In the genomic region with DNA sequence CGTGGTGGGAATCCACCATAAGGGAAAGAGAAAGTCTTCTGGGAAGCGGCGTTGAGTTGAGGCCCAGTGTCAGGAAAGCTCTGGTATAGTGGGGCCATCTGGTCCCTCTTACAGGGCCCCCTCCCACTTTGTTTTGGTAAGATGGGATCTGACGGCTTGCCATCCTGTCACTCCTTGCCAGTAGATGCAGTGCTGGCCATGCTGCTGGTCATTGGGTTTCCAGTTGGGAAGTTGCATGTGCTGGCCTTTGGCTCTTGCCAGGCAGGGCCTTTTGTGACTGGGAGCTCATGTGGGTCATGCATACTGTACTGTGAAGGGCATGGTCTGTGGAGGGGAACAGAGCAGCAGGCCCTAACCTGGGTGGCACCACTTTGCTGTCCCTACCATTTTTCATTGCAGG, we compare ENCODE assay signal across 14 cellular contexts. TPM values are rescaled to one million over a fixed set of nuclear protein-coding genes. Genes with fewer than 3 reads are reported as not detected.
A peak's percentile ranks its signal among the peaks of the same experiment; 100 is the strongest.
DNase-seq lines count a peak whose midpoint lies in the region; ATAC-seq and TF ChIP-seq lines count a peak whose summit lies in the region.
"Had no signal": no experiment of that assay in that cellular context is flagged by ENCODE, and none has a peak within 500 bp of the region (broad histone marks: within the 10 kb centered on the region; RNA-seq: fewer than 3 reads in every experiment).

No MANE protein-coding gene starts in this region.

- H4K91ac ChIP-seq in IMR-90 (ENCODE audit: insufficient read depth, low read depth, low read length) = no peak overlapping the region
- H4K91ac ChIP-seq in mesenchymal stem cell (ENCODE audit: low read length) = no peak overlapping the region

- no CpG with 5 or more reads among the region's 4 CpGs for whole genome bisulfite sequencing in IMR-90 (ENCODE audit: extremely low coverage in 2 of 2, insufficient read length in 1 of 2), 2 experiments
- 98% methylated on average over 4 of the region's 4 CpGs for WGBS in mesenchymal stem cell

- no peak overlapping the region for H3K56ac ChIP-seq in IMR-90 (ENCODE audit: extremely low read depth, insufficient read depth, low read length)

- CTCF ChIA-PET in IMR-90 (lab: Yijun Ruan, JAX) = no interaction called here

- peak overlapping the region; percentile 75 for H3K27ac Mint-ChIP-seq in activated T-cell treated with anti-CD3 and anti-CD28 coated beads, Interleukin-2, amount 50 U/mL, for 72 hours
- peak overlapping the region in 3 of 5 experiments; percentile 77 to 90 (median 82) for H3K27ac Mint-ChIP-seq in brain
- H3K27ac Mint-ChIP-seq in stimulated activated naive CD8-positive, alpha-beta T cell treated with anti-CD3 and anti-CD28 coated beads, Interleukin-15, amount 100 ng/mL, for 72 hours = peak overlapping the region; percentile 14 to 21

- H3K14ac ChIP-seq in IMR-90 (replicated peaks; ENCODE audit: low read depth, low read length) (0 out of 2 replicates have a peak overlapping the region, but pooled peaks have one; percentile 17), mesenchymal stem cell (ENCODE audit: low read length in 2 of 2) (no peak overlapping the region)

- intact Hi-C loops in IMR-90 (cut with micrococcal nuclease) = loop anchor here (5.0 kb wide), 1 partner anchor 46 kb away; no protein-coding TSS in a partner anchor

- H3K79me1 ChIP-seq in IMR-90 (ENCODE audit: low read depth in 1 of 2, low read length in 2 of 2) (peaks cover 50 to 71% of the 10 kb centered on the region in 2 experiments), mesenchymal stem cell (replicated peaks; ENCODE audit: low read length, poor library complexity, severe bottlenecking) (peaks cover 14% of the 10 kb centered on the region)

- no peaks in the 10 kb centered on the region for H3K9me3 ChIP-seq in IMR-90 (ENCODE audit: control insufficient read depth, insufficient read depth, low read length)
- no peaks in the 10 kb centered on the region for H3K9me3 ChIP-seq in mesenchymal stem cell (ENCODE audit: control insufficient read depth, low read length)

- H3K4me1 Mint-ChIP-seq in activated T-cell treated with anti-CD3 and anti-CD28 coated beads, Interleukin-2, amount 50 U/mL, for 72 hours (ENCODE audit: low read depth) = peaks cover 82% of the 10 kb centered on the region
- peaks cover 63% of the 10 kb centered on the region for H3K4me1 Mint-ChIP-seq in brain
- H3K4me1 Mint-ChIP-seq in stimulated activated naive CD8-positive, alpha-beta T cell treated with anti-CD3 and anti-CD28 coated beads, Interleukin-15, amount 100 ng/mL, for 72 hours = peaks cover 75% of the 10 kb centered on the region

- H3K4me2 ChIP-seq in IMR-90 (ENCODE audit: low read depth, low read length) = no peak overlapping the region
- H3K4me2 ChIP-seq in mesenchymal stem cell (ENCODE audit: low read length, poor library complexity, severe bottlenecking) = no peak overlapping the region

- no peaks in the 10 kb centered on the region for H3K27me3 ChIP-seq in IMR-90 (ENCODE audit: control insufficient read depth, insufficient read depth, low read length)
- H3K27me3 ChIP-seq in mesenchymal stem cell (ENCODE audit: control insufficient read depth in 1 of 2, insufficient read depth in 1 of 2, low read length in 2 of 2) = no peaks in the 10 kb centered on the region

- dilution Hi-C loops in IMR-90 (cut with HindIII; ENCODE audit: low sequenced_read_pairs, unreplicated experiment) = no loop called here

- no peaks in the 10 kb centered on the region for H3K9me3 Mint-ChIP-seq in activated T-cell treated with anti-CD3 and anti-CD28 coated beads, Interleukin-2, amount 50 U/mL, for 72 hours
- no peaks in the 10 kb centered on the region for H3K9me3 Mint-ChIP-seq in brain
- no peaks in the 10 kb centered on the region for H3K9me3 Mint-ChIP-seq in stimulated activated naive CD8-positive, alpha-beta T cell treated with anti-CD3 and anti-CD28 coated beads, Interleukin-15, amount 100 ng/mL, for 72 hours

- H2AK5ac ChIP-seq in IMR-90 (ENCODE audit: low read depth, low read length) = no peak overlapping the region
- no peak overlapping the region for H2AK5ac ChIP-seq in mesenchymal stem cell (ENCODE audit: low read length, severe bottlenecking)

- no peak for TF ChIP-seq RAD21 in IMR-90 (IDR thresholded peaks at IDR 0.05; ENCODE audit: low read length)

- DNase-seq in activated T-cell treated with anti-CD3 and anti-CD28 coated beads, Interleukin-2, amount 50 U/mL, for 72 hours = no peak
- no peak for DNase-seq in activated T-cell treated with anti-CD3 and anti-CD28 coated beads, Interleukin-2, amount 50 U/mL, for 1 hour
- DNase-seq in IMR-90 (no peak), mesenchymal stem cell (no peak), NCI-H345 treated with DMSO at 0.1 percent for 48 hours (lab: John Stamatoyannopoulos, UW; ENCODE audit: unreplicated experiment) (no peak), iPS-NIHi11 (ENCODE audit: low spot score) (no peak)
- DNase-seq in stimulated activated naive CD8-positive, alpha-beta T cell treated with anti-CD3 and anti-CD28 coated beads, Interleukin-15, amount 100 ng/mL, for 72 hours = no peak
- DNase-seq: hippocampal formation; kidney glomerular epithelial cell; NCI-H146; SIG-M5; stimulated activated naive CD4-positive, alpha-beta T cell had no signal

- no peaks in the 10 kb centered on the region for H3K27me3 Mint-ChIP-seq in activated T-cell treated with anti-CD3 and anti-CD28 coated beads, Interleukin-2, amount 50 U/mL, for 72 hours (ENCODE audit: low read depth)
- H3K27me3 Mint-ChIP-seq in brain = peaks cover 11% of the 10 kb centered on the region
- no peaks in the 10 kb centered on the region for H3K27me3 Mint-ChIP-seq in stimulated activated naive CD8-positive, alpha-beta T cell treated with anti-CD3 and anti-CD28 coated beads, Interleukin-15, amount 100 ng/mL, for 72 hours

- H4K20me1 ChIP-seq in IMR-90 (ENCODE audit: insufficient read depth, low read length) = peaks cover 65% of the 10 kb centered on the region

- H3K4me3 Mint-ChIP-seq in activated T-cell treated with anti-CD3 and anti-CD28 coated beads, Interleukin-2, amount 50 U/mL, for 72 hours = peak overlapping the region; percentile 87 to 94
- H3K4me3 Mint-ChIP-seq in brain = peak overlapping the region in 4 of 5 experiments; percentile 59 to 87 (median 78)
- H3K4me3 Mint-ChIP-seq in stimulated activated naive CD8-positive, alpha-beta T cell treated with anti-CD3 and anti-CD28 coated beads, Interleukin-15, amount 100 ng/mL, for 72 hours = peak overlapping the region; percentile 49 to 89

- H3K23ac ChIP-seq in IMR-90 (ENCODE audit: low read depth, low read length) = peak overlapping the region; percentile 29; the same call in 1 of the 2 replicates
- H3K23ac ChIP-seq in mesenchymal stem cell (ENCODE audit: low read length in 2 of 2) = no peak overlapping the region

- no TSS peak for BruUV-seq in IMR-90 (replicated peaks; lab: Mats Ljungman, UMichigan)

- H2AFZ ChIP-seq in IMR-90 (replicated peaks; ENCODE audit: low read length, poor library complexity) = no peak overlapping the region
- H2AFZ ChIP-seq in mesenchymal stem cell (ENCODE audit: low read depth, low read length) = no peak overlapping the region
- H2AFZ ChIP-seq: parathyroid adenoma had no signal

- ATAC-seq in activated T-cell treated with anti-CD3 and anti-CD28 coated beads, Interleukin-2, amount 50 U/mL, for 72 hours (replicated peaks in 1 of 2) = no peak
- ATAC-seq in IMR-90 (ENCODE audit: low read depth) = no peak
- ATAC-seq in stimulated activated naive CD8-positive, alpha-beta T cell treated with anti-CD3 and anti-CD28 coated beads, Interleukin-15, amount 100 ng/mL, for 72 hours = no peak

- H3K9ac ChIP-seq in IMR-90 (ENCODE audit: low read depth, low read length) = no peak overlapping the region
- H3K9ac ChIP-seq in mesenchymal stem cell (ENCODE audit: low read length) = no peak overlapping the region
- H3K9ac ChIP-seq: parathyroid adenoma had no signal

- H2BK5ac ChIP-seq in IMR-90 (ENCODE audit: low read depth, low read length, poor library complexity, severe bottlenecking) = no peak overlapping the region
- H2BK5ac ChIP-seq in mesenchymal stem cell (ENCODE audit: low read depth, low read length, poor library complexity, severe bottlenecking) = no peak overlapping the region

- no peak overlapping the region for H2BK20ac ChIP-seq in IMR-90 (ENCODE audit: low read depth, low read length)

- H3K4me3 ChIP-seq in IMR-90 (ENCODE audit: insufficient read depth, low read depth, low read length) (no peak overlapping the region), mesenchymal stem cell (ENCODE audit: insufficient read depth in 1 of 2, low read depth in 1 of 2, low read length in 2 of 2) (no peak overlapping the region)

- H4K8ac ChIP-seq in IMR-90 (ENCODE audit: low read depth in 2 of 2, low read length in 2 of 2) (no peak overlapping the region), mesenchymal stem cell (ENCODE audit: low read length) (no peak overlapping the region)

- no peak overlapping the region for H2BK12ac ChIP-seq in mesenchymal stem cell (ENCODE audit: low read length in 2 of 2)

- peaks cover 30% of the 10 kb centered on the region for H3K9me1 ChIP-seq in IMR-90 (ENCODE audit: insufficient read depth, low read length)

- H3K4ac ChIP-seq in IMR-90 (ENCODE audit: low read depth, low read length) (no peak overlapping the region), mesenchymal stem cell (ENCODE audit: low read depth in 1 of 2, low read length in 2 of 2) (no peak overlapping the region)

- H2BK15ac ChIP-seq in IMR-90 (ENCODE audit: low read depth, low read length) (no peak overlapping the region), mesenchymal stem cell (ENCODE audit: low read depth, poor library complexity, severe bottlenecking) (no peak overlapping the region)

- H2BK120ac ChIP-seq in IMR-90 (ENCODE audit: low read depth, low read length) (no peak overlapping the region), mesenchymal stem cell (ENCODE audit: low read depth, low read length) (no peak overlapping the region)

- H3K27ac ChIP-seq in IMR-90 (ENCODE audit: insufficient read depth, low read length) = no peak overlapping the region
- no peak overlapping the region for H3K27ac ChIP-seq in mesenchymal stem cell (ENCODE audit: low read length, poor library complexity, severe bottlenecking)
- H3K27ac ChIP-seq: parathyroid adenoma had no signal

- no peak overlapping the region for H2AK9ac ChIP-seq in IMR-90 (replicated peaks; ENCODE audit: low read depth, low read length, poor library complexity)

- H4K5ac ChIP-seq in IMR-90 (ENCODE audit: low read depth, low read length) = no peak overlapping the region

- H3K4me1 ChIP-seq in IMR-90 (ENCODE audit: control insufficient read depth, insufficient read depth, low read length) (peaks cover 24% of the 10 kb centered on the region), mesenchymal stem cell (ENCODE audit: control insufficient read depth, insufficient read depth, low read depth, low read length) (peaks cover 7% of the 10 kb centered on the region)
- H3K4me1 ChIP-seq: parathyroid adenoma had no signal

- POLR2A ChIA-PET in IMR-90 (lab: Charles Lee; ENCODE audit: unreplicated experiment) = no interaction called here

- H3K36me3 Mint-ChIP-seq in activated T-cell treated with anti-CD3 and anti-CD28 coated beads, Interleukin-2, amount 50 U/mL, for 72 hours (ENCODE audit: insufficient read depth in 2 of 2) = peaks cover 20 to 38% of the 10 kb centered on the region in 2 donors
- no peaks in the 10 kb centered on the region for H3K36me3 Mint-ChIP-seq in brain

- in situ Hi-C loops in IMR-90 (cut with MboI; ENCODE audit: low sequenced_read_pairs) = loop anchor here (10.0 kb wide), 1 partner anchor 114 kb away; no protein-coding TSS in a partner anchor

- H3K36me3 ChIP-seq in IMR-90 (ENCODE audit: control insufficient read depth, insufficient read depth, low read length) = no peaks in the 10 kb centered on the region
- H3K36me3 ChIP-seq in mesenchymal stem cell (ENCODE audit: control insufficient read depth in 1 of 2, insufficient read depth in 2 of 2, low read depth in 1 of 2, low read length in 2 of 2) = no peaks in the 10 kb centered on the region

- TF ChIP-seq CTCF in IMR-90 (conservative IDR thresholded peaks at IDR 0.05; ENCODE audit: low read depth, low read length) = no peak
- no peak for TF ChIP-seq CTCF in brain (conservative IDR thresholded peaks at IDR 0.05)

- no peak for TF ChIP-seq POLR2A in IMR-90 (IDR thresholded peaks at IDR 0.05; ENCODE audit: low read depth, low read length)

- H3K18ac ChIP-seq in IMR-90 (ENCODE audit: low read depth, low read length) (no peak overlapping the region), mesenchymal stem cell (ENCODE audit: low read depth in 1 of 2, low read length in 2 of 2) (no peak overlapping the region)

RNA-seq across cellular contexts. Expression of gene TRAF3, which starts 3.8 kb away (rescaled TPM):
- 100 to 1,000 TPM; 123 to 137 TPM for total RNA-seq in activated T-cell treated with anti-CD3 and anti-CD28 coated beads, Interleukin-2, amount 50 U/mL, for 72 hours
- 25.3 and 25.6 TPM in 2 replicates for total RNA-seq in IMR-90 (2012; rRNA removed)
- polyA plus RNA-seq in IMR-90 (2012; rRNA removed) (21.2 TPM in 2 replicates), brain (ENCODE audit: insufficient read depth, low read depth, low replicate concordance) (5.6 TPM)
- polyA plus RNA-seq in IMR-90 (2012; cell fraction: cytosol; rRNA removed) = 10.5 and 14.4 TPM in 2 replicates
- polyA plus RNA-seq in IMR-90 (2012; cell fraction: nucleus; rRNA removed; ENCODE audit: low replicate concordance) = 29.8 and 31.8 TPM in 2 replicates
- polyA plus RNA-seq in mesenchymal stem cell (2013, experiment 1 of 2) = 10.7 TPM
- polyA plus RNA-seq in mesenchymal stem cell (2013, experiment 2 of 2) = 11.9 TPM

Comparison
In these comparisons a context has a peak if more than half of its experiments do, and no peak if none do; other contexts are left out.
1. H3K27ac Mint-ChIP-seq: peak in every context shown above with its lines; median percentile 82 in brain; 75 in activated T-cell treated with anti-CD3 and anti-CD28 coated beads, Interleukin-2, amount 50 U/mL, for 72 hours; 18 in stimulated activated naive CD8-positive, alpha-beta T cell treated with anti-CD3 and anti-CD28 coated beads, Interleukin-15, amount 100 ng/mL, for 72 hours.